Comparison of ENCODE assay signal across 1 cellular context in genomic region chr9:129197045-129197444, GRCh38. TPM values are rescaled to one million over a fixed set of nuclear protein-coding genes. Genes with fewer than 3 reads are reported as not detected.
"Had no signal": no experiment of that assay in that cellular context is flagged by ENCODE, and none has a peak within 500 bp of the region (broad histone marks: within the 10 kb centered on the region; RNA-seq: fewer than 3 reads in every experiment).

No MANE protein-coding gene starts in this region.

RNA-seq across cellular contexts. Expression of gene IER5L, which starts 19.0 kb away (rescaled TPM):
- polyA plus RNA-seq: IgD-negative memory B cell had no signal
